29 cellular contexts compared by ENCODE assay signal in genomic region chr1:35361638-35362037, GRCh38.
"Had no signal": no experiment of that assay in that cellular context is flagged by ENCODE, and none has a peak within 500 bp of the region (broad histone marks: within the 10 kb centered on the region; RNA-seq: fewer than 3 reads in every experiment).

No MANE protein-coding gene starts in this region.

- H3K27me3 Mint-ChIP-seq: activated naive CD8-positive, alpha-beta T cell; activated T-cell treated with anti-CD3 and anti-CD28 coated beads, Interleukin-2, amount 50 U/mL, for 24 hours; naive thymus-derived CD8-positive, alpha-beta T cell; stimulated activated memory B cell treated with anti-CD40 and anti-IgM and Interleukin-4, amounts not matched to agents 10 μg/mL and 1 μg/mL and 100 μg/mL, for 72 hours had no signal

- DNase-seq: activated CD4-positive, CD25-positive, alpha-beta regulatory T cell treated with anti-CD3 and anti-CD28 coated beads, Interleukin-2, amount 50 U/mL, for 72 hours; activated CD8-positive, alpha-beta memory T cell treated with anti-CD3 and anti-CD28 coated beads for 24 hours; activated CD8-positive, alpha-beta memory T cell treated with anti-CD3 and anti-CD28 coated beads, Interleukin-2, amount 50 U/mL, for 4 hours; activated naive CD4-positive, alpha-beta T cell; activated T-cell treated with anti-CD3 and anti-CD28 coated beads, Interleukin-2, amount 50 U/mL, for 24 hours; adrenal gland; cortex of kidney; erythroblast; foreskin fibroblast; kidney glomerular epithelial cell; left lung; naive thymus-derived CD8-positive, alpha-beta T cell; posterior cingulate gyrus; small intestine; stimulated activated CD4-positive, alpha-beta T cell treated with anti-CD3 and anti-CD28 coated beads, Interleukin-2, amount 100 ng/mL, for 24 hours; stomach; T-helper 2 cell; transverse colon had no signal

- H3K36me3 ChIP-seq: adrenal gland, breast epithelium, left lung, neural progenitor cell had no signal

- H3K4me1 ChIP-seq: adrenal gland, breast epithelium, neural progenitor cell, suprapubic skin had no signal

- H3K4me2 ChIP-seq: neural progenitor cell had no signal

- FAIRE-seq: endometrium, small intestine, urothelium cell line had no signal

- H3K27me3 ChIP-seq: adrenal gland, breast epithelium, left lung, neural progenitor cell, stomach, suprapubic skin, transverse colon had no signal

- H3K9me3 Mint-ChIP-seq: activated T-cell treated with anti-CD3 and anti-CD28 coated beads, Interleukin-2, amount 50 U/mL, for 24 hours; activated T-helper 2 cell treated with anti-CD3 and anti-CD28 coated beads, Interferon-gamma antibody, Interleukin-2, Interleukin-4, amounts not matched to agents 10 μg/mL and 5 μg/mL and 100 μg/mL, durations not matched to agents 14 hours and 24 hours and 36 hours; mesothelial cell of epicardium; naive thymus-derived CD8-positive, alpha-beta T cell; neural progenitor cell; stimulated activated memory B cell treated with anti-CD40 and anti-IgM and Interleukin-4, amounts not matched to agents 10 μg/mL and 1 μg/mL and 100 μg/mL, for 72 hours had no signal

- H3K9me3 ChIP-seq: adrenal gland, breast epithelium, left lung, stomach, suprapubic skin, transverse colon had no signal

- H3K4me1 Mint-ChIP-seq: neural progenitor cell had no signal

- H3K4me3 Mint-ChIP-seq: activated naive CD8-positive, alpha-beta T cell; activated T-cell treated with anti-CD3 and anti-CD28 coated beads, Interleukin-2, amount 50 U/mL, for 24 hours; mesothelial cell of epicardium; naive thymus-derived CD8-positive, alpha-beta T cell; neural progenitor cell; stimulated activated memory B cell treated with anti-CD40 and anti-IgM and Interleukin-4, amounts not matched to agents 10 μg/mL and 1 μg/mL and 100 μg/mL, for 72 hours had no signal

- ATAC-seq: left lung; naive thymus-derived CD8-positive, alpha-beta T cell; sciatic nerve; stimulated activated memory B cell treated with anti-CD40 and anti-IgM and Interleukin-4, amounts not matched to agents 10 μg/mL and 1 μg/mL and 100 μg/mL, for 72 hours had no signal

- H2AFZ ChIP-seq: neural progenitor cell had no signal

- H3K27ac ChIP-seq: adrenal gland, breast epithelium, left lung, neural progenitor cell, stomach, suprapubic skin, transverse colon had no signal

- H3K9ac ChIP-seq: neural progenitor cell had no signal

- H3K27ac Mint-ChIP-seq: activated naive CD8-positive, alpha-beta T cell; activated T-helper 2 cell treated with anti-CD3 and anti-CD28 coated beads, Interferon-gamma antibody, Interleukin-2, Interleukin-4, amounts not matched to agents 10 μg/mL and 5 μg/mL and 100 μg/mL, durations not matched to agents 14 hours and 24 hours and 36 hours; mesothelial cell of epicardium; stimulated activated memory B cell treated with anti-CD40 and anti-IgM and Interleukin-4, amounts not matched to agents 10 μg/mL and 1 μg/mL and 100 μg/mL, for 72 hours had no signal

- H3K4me3 ChIP-seq: adrenal gland, breast epithelium, left lung, lung, neural progenitor cell, stomach, suprapubic skin, transverse colon had no signal
